9 cellular contexts compared by ENCODE assay signal in the genomic region with DNA sequence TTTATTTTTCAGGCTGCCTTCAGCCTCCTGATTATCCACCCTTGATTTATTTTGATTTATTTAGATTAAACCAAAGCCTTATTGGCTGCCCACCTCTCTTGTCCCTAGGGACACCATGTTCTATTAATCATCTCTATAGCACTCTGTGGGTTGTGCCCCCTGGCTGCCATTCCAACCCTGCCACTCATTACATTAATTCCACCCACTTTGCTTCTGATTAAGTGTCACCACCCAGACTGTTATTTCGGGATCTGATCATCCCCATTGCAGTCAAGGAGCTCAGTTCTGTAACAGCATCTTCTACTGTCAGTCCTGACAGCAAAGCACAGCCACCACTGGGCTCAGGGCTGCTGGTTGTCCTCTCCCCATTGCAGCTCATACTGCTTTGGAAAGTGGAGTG.
"Had no signal": no experiment of that assay in that cellular context is flagged by ENCODE, and none has a peak within 500 bp of the region (broad histone marks: within the 10 kb centered on the region; RNA-seq: fewer than 3 reads in every experiment).

No MANE protein-coding gene starts in this region.

- H3K27ac ChIP-seq: GM23248 had no signal

- ATAC-seq: GM23338, HCT116 had no signal

- H3K9me3 ChIP-seq: HAP-1 had no signal

- H3K4me1 ChIP-seq: HAP-1 had no signal

- DNase-seq: GM23248, GOT3, H7, H9, HCEC 1CT, HFFc6 had no signal

- H3K27ac Mint-ChIP-seq: GM23338, H9, HFFc6 had no signal

- H3K4me3 ChIP-seq: GM23248, GM23338, HAP-1 had no signal

- H3K4me1 Mint-ChIP-seq: GM23338, H9 had no signal

- H3K36me3 ChIP-seq: HAP-1 had no signal

- H3K4me3 Mint-ChIP-seq: GM23338, H9, HFFc6 had no signal
